ENCODE assay signal across 18 cellular contexts in the genomic region with DNA sequence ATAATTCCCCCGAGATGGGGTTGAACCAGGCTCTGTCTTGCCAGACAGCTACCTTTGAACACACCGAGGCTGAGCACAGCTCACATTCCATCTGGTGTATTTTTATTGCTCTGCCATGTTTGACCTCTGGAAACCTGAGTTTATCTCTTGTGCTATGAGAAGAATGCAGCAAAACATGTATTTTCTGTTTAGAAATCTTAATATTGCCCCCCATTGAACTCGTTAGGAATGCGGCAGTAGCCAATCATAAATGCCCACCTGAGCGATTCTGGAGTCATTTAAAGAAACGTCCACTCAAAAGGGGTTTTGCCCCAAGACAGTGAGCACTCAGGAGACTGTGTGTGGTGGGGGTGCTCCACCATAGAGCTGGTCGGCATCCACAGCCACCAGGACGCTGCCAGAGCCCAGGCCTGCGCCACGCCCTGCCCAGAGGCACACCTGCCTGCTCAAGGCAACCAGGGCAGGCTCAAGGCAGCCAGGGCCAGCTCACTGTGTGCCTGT. TPM values are rescaled to one million over a fixed set of nuclear protein-coding genes. Genes with fewer than 3 reads are reported as not detected.
DNase-seq lines count a peak whose midpoint lies in the region; ATAC-seq lines count a peak whose summit lies in the region.
"Had no signal": no experiment of that assay in that cellular context is flagged by ENCODE, and none has a peak within 500 bp of the region (broad histone marks: within the 10 kb centered on the region; RNA-seq: fewer than 3 reads in every experiment).

No MANE protein-coding gene starts in this region.

- H3K4me3 Mint-ChIP-seq in CD4-positive, CD25-positive, alpha-beta regulatory T cell, result peak overlapping the region; percentile 44 to 96 (median 72)
- H3K4me3 Mint-ChIP-seq in natural killer cell treated with Interleukin-12 subunit alpha and Interleukin-12 subunit beta and Interleukin-15 and Interleukin-18, amount 100 ng/mL, for 72 hours, result peak overlapping the region; percentile 76
- H3K4me3 Mint-ChIP-seq: HFFc6 had no signal

- peak overlapping the region; percentile 81 to 91 (median 82) for H3K27ac Mint-ChIP-seq in CD4-positive, CD25-positive, alpha-beta regulatory T cell
- peak overlapping the region; percentile 82 to 87 for H3K27ac Mint-ChIP-seq in natural killer cell treated with Interleukin-12 subunit alpha and Interleukin-12 subunit beta and Interleukin-15 and Interleukin-18, amount 100 ng/mL, for 72 hours
- H3K27ac Mint-ChIP-seq: HFFc6 had no signal

- no peaks in the 10 kb centered on the region for H3K27me3 ChIP-seq in CD4-positive, CD25-positive, alpha-beta regulatory T cell (ENCODE audit: control insufficient read depth, insufficient read depth, low read length)
- H3K27me3 ChIP-seq in effector memory CD4-positive, alpha-beta T cell (replicated peaks; ENCODE audit: control insufficient read depth, insufficient read depth, low read length, poor library complexity, severe bottlenecking), result no peaks in the 10 kb centered on the region

- no peaks in the 10 kb centered on the region for H3K9me3 Mint-ChIP-seq in CD4-positive, CD25-positive, alpha-beta regulatory T cell
- no peaks in the 10 kb centered on the region for H3K9me3 Mint-ChIP-seq in natural killer cell treated with Interleukin-12 subunit alpha and Interleukin-12 subunit beta and Interleukin-15 and Interleukin-18, amount 100 ng/mL, for 72 hours
- H3K9me3 Mint-ChIP-seq: HFFc6 had no signal

- peaks cover 33 to 92% (median 68%) of the 10 kb centered on the region in 4 donors for H3K4me1 Mint-ChIP-seq in CD4-positive, CD25-positive, alpha-beta regulatory T cell
- H3K4me1 Mint-ChIP-seq in natural killer cell treated with Interleukin-12 subunit alpha and Interleukin-12 subunit beta and Interleukin-15 and Interleukin-18, amount 100 ng/mL, for 72 hours (ENCODE audit: low read depth in 2 of 2), result peaks cover 64% of the 10 kb centered on the region in 2 donors

- peaks cover 93% of the 10 kb centered on the region for H3K4me1 ChIP-seq in CD4-positive, CD25-positive, alpha-beta regulatory T cell (ENCODE audit: control insufficient read depth, insufficient read depth, low read length, poor library complexity, severe bottlenecking)
- H3K4me1 ChIP-seq in effector memory CD4-positive, alpha-beta T cell (ENCODE audit: control insufficient read depth, insufficient read depth, low read length, poor library complexity, severe bottlenecking), result peaks cover 78% of the 10 kb centered on the region

- no peaks in the 10 kb centered on the region for H3K9me3 ChIP-seq in CD4-positive, CD25-positive, alpha-beta regulatory T cell (ENCODE audit: control insufficient read depth in 2 of 2, low read length in 2 of 2)
- no peaks in the 10 kb centered on the region for H3K9me3 ChIP-seq in effector memory CD4-positive, alpha-beta T cell (ENCODE audit: control insufficient read depth, low read length)

- H3K36me3 ChIP-seq in CD4-positive, CD25-positive, alpha-beta regulatory T cell (ENCODE audit: control insufficient read depth, insufficient read depth, low read length), result peaks cover 54% of the 10 kb centered on the region
- peaks cover 45% of the 10 kb centered on the region for H3K36me3 ChIP-seq in effector memory CD4-positive, alpha-beta T cell (ENCODE audit: control insufficient read depth, insufficient read depth, low read length)

- DNase-seq in CD4-positive, CD25-positive, alpha-beta regulatory T cell, result no peak
- DNase-seq in HuH-7 (ENCODE audit: low spot score) (peak; percentile 35), DMS114 treated with DMSO at 0.1 percent for 48 hours (lab: John Stamatoyannopoulos, UW; ENCODE audit: unreplicated experiment) (no peak), NOMO-1 treated with DMSO at 0.1 percent for 48 hours (lab: John Stamatoyannopoulos, UW; ENCODE audit: unreplicated experiment) (no peak), superior temporal gyrus (ENCODE audit: extremely low spot score) (no peak)
- no peak for DNase-seq in effector memory CD4-positive, alpha-beta T cell
- DNase-seq in natural killer cell treated with Interleukin-12 subunit alpha and Interleukin-12 subunit beta and Interleukin-15 and Interleukin-18, amount 100 ng/mL, for 72 hours (ENCODE audit: low spot score), result no peak
- DNase-seq: activated CD4-positive, CD25-positive, alpha-beta regulatory T cell treated with anti-CD3 and anti-CD28 coated beads, Interleukin-2, amount 50 U/mL, for 72 hours; AML-193; HFFc6; Karpas-422; NCI-H187 treated with DMSO at 0.1 percent for 48 hours; occipital lobe; stimulated activated CD4-positive, alpha-beta T cell treated with anti-CD3 and anti-CD28 coated beads, Interleukin-15, amount 100 ng/mL, for 24 hours had no signal

- no peak for ATAC-seq in CD4-positive, CD25-positive, alpha-beta regulatory T cell (ENCODE audit: low read depth in 2 of 2)
- peak in 1 of 2 donors; percentile 2 for ATAC-seq in natural killer cell treated with Interleukin-12 subunit alpha and Interleukin-12 subunit beta and Interleukin-15 and Interleukin-18, amount 100 ng/mL, for 72 hours
- ATAC-seq in HG03280 (IDR thresholded peaks at IDR 0.05; ENCODE audit: unreplicated experiment), result no peak
- ATAC-seq: SK-N-SH treated with all-trans-retinoic acid at 6 μM for 48 hours had no signal

- H3K27me3 Mint-ChIP-seq in CD4-positive, CD25-positive, alpha-beta regulatory T cell, result no peaks in the 10 kb centered on the region
- H3K27me3 Mint-ChIP-seq in natural killer cell treated with Interleukin-12 subunit alpha and Interleukin-12 subunit beta and Interleukin-15 and Interleukin-18, amount 100 ng/mL, for 72 hours, result no peaks in the 10 kb centered on the region

- peak overlapping the region; percentile 36 for H3K27ac ChIP-seq in CD4-positive, CD25-positive, alpha-beta regulatory T cell (ENCODE audit: insufficient read depth, low read length, poor library complexity, severe bottlenecking)
- H3K27ac ChIP-seq in effector memory CD4-positive, alpha-beta T cell (ENCODE audit: insufficient read depth, low read length, poor library complexity, severe bottlenecking), result peak overlapping the region; percentile 49

- H3K4me3 ChIP-seq in CD4-positive, CD25-positive, alpha-beta regulatory T cell (ENCODE audit: low read depth, low read length), result peak overlapping the region; percentile 24
- H3K4me3 ChIP-seq in effector memory CD4-positive, alpha-beta T cell (ENCODE audit: insufficient read depth, low read depth, low read length, poor library complexity, severe bottlenecking), result no peak overlapping the region

- peaks cover 41% of the 10 kb centered on the region for H3K36me3 Mint-ChIP-seq in CD4-positive, CD25-positive, alpha-beta regulatory T cell
- peaks cover 15% of the 10 kb centered on the region for H3K36me3 Mint-ChIP-seq in natural killer cell treated with Interleukin-12 subunit alpha and Interleukin-12 subunit beta and Interleukin-15 and Interleukin-18, amount 100 ng/mL, for 72 hours

RNA-seq across cellular contexts. Expression of a gene that starts 26.9 kb away (rescaled TPM):
- total RNA-seq in CD4-positive, CD25-positive, alpha-beta regulatory T cell, result 188 TPM
- polyA plus RNA-seq in CD4-positive, CD25-positive, alpha-beta regulatory T cell, result 100 to 1,000 TPM in 1 of 4 donors, 10 to 100 TPM in 3; 71.6 to 105 (median 87.2) TPM
- 10 to 100 TPM; 42.0 to 43.3 TPM for total RNA-seq in natural killer cell treated with Interleukin-12 subunit alpha and Interleukin-12 subunit beta and Interleukin-15 and Interleukin-18, amount 100 ng/mL, for 72 hours
- total RNA-seq: dermis microvascular lymphatic vessel endothelial cell, fibroblast of villous mesenchyme, HFFc6 had no signal
